Comparison of ENCODE assay signal across 25 cellular contexts in the genomic region with DNA sequence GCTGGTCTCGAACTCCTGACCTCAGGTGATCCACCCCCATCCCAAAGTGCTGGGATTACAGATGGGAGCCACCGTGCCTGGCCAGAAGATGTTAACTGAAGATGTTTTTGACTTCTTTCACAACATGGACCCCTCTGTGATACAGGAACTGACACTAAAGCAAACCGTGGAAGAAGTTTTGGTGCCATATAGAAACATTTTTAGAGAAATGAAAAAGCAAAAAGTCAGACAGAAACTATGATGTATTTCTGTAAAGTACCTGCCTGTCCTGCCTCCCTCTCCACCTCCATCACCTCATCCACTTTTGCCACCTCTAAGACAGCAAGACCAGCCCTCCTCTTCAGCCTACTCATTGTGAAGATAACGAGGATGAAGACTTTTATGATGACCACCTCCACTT. TPM values are rescaled to one million over a fixed set of nuclear protein-coding genes. Genes with fewer than 3 reads are reported as not detected.
"Had no signal": no experiment of that assay in that cellular context is flagged by ENCODE, and none has a peak within 500 bp of the region (broad histone marks: within the 10 kb centered on the region; RNA-seq: fewer than 3 reads in every experiment).

No MANE protein-coding gene starts in this region.

- H2AFZ ChIP-seq: hepatocyte, neural progenitor cell had no signal

- ATAC-seq: foreskin keratinocyte; left cardiac atrium; lower lobe of right lung; stimulated activated naive CD8-positive, alpha-beta T cell treated with anti-CD3 and anti-CD28 coated beads, Interleukin-15, Interleukin-2, amounts not matched to agents 100 U/mL and 50 U/mL, for 24 hours had no signal

- H3K36me3 ChIP-seq: left ventricle myocardium inferior, lower lobe of right lung, neural progenitor cell, ovary, right atrium auricular region, thyroid gland had no signal

- H3K4me2 ChIP-seq: hepatocyte, neural progenitor cell had no signal

- H3K27ac ChIP-seq: foreskin keratinocyte, hepatocyte, left ventricle myocardium inferior, lower lobe of right lung, neural progenitor cell, ovary, right atrium auricular region, sigmoid colon, skin epidermis, suprapubic skin, thyroid gland had no signal

- H3K27me3 ChIP-seq: foreskin keratinocyte, hepatocyte, neural progenitor cell, ovary, right atrium auricular region, sigmoid colon, suprapubic skin, thyroid gland had no signal

- FAIRE-seq: endothelial cell of umbilical vein, kidney, urothelium cell line had no signal

- H3K4me3 ChIP-seq: hepatocyte, left ventricle myocardium inferior, lower lobe of right lung, neural progenitor cell, ovary, right atrium auricular region, sigmoid colon, skin epidermis, suprapubic skin, thyroid gland had no signal

- H3K9ac ChIP-seq: neural progenitor cell had no signal

- DNase-seq: dermis blood vessel endothelial cell; effector CD4-positive, alpha-beta T cell; endodermal cell; erythroblast; foreskin keratinocyte; head of caudate nucleus; kidney; left cardiac atrium; left ventricle myocardium inferior; lower lobe of right lung; nucleus accumbens; ovary; sigmoid colon; stimulated activated CD4-positive, alpha-beta T cell treated with anti-CD3 and anti-CD28 coated beads, Interleukin-2, amount 100 ng/mL, for 24 hours; stimulated activated CD4-positive, alpha-beta T cell treated with anti-CD3 and anti-CD28 coated beads, Interleukin-4, amount 100 ng/mL, for 4 hours; stimulated activated naive CD8-positive, alpha-beta T cell treated with anti-CD3 and anti-CD28 coated beads, Interleukin-15, Interleukin-2, amounts not matched to agents 100 U/mL and 50 U/mL, for 24 hours; thyroid gland had no signal

- H3K4me1 ChIP-seq: foreskin keratinocyte, left ventricle myocardium inferior, lower lobe of right lung, neural progenitor cell, right atrium auricular region, sigmoid colon, suprapubic skin, thyroid gland had no signal

- H3K79me2 ChIP-seq: hepatocyte had no signal

- H3K9me3 ChIP-seq: left ventricle myocardium inferior, lower lobe of right lung, ovary, right atrium auricular region, sigmoid colon, suprapubic skin, thyroid gland had no signal

RNA-seq across cellular contexts. Expression of a gene that starts 45.5 kb away (rescaled TPM):
- total RNA-seq: natural killer cell treated with Interleukin-12 subunit alpha and Interleukin-12 subunit beta and Interleukin-15 and Interleukin-18, amount 100 ng/mL, for 72 hours had no signal
